In genomic region chr9:97367729-97368128, GRCh38 we compare ENCODE assay signal across 1 cellular context.
TF ChIP-seq lines count a peak whose summit lies in the region.

No MANE protein-coding gene starts in this region.

TF ChIP-seq in GM12878, 131 proteins besides CTCF, POLR2A, EP300 and RAD21 (continued from another document):
- TF ChIP-seq REST (IDR thresholded peaks at IDR 0.05; ENCODE audit: low read depth, low read length) (no peak), ZNF207 (IDR thresholded peaks at IDR 0.05; ENCODE audit: borderline replicate concordance) (no peak), SKIL (IDR thresholded peaks at IDR 0.05; ENCODE audit: low read depth, poor library complexity, severe bottlenecking) (peak; percentile 52), IRF4 (IDR thresholded peaks at IDR 0.05; ENCODE audit: low read depth, low read length) (peak; percentile 88), MEF2B (IDR thresholded peaks at IDR 0.05; ENCODE audit: partially characterized antibody, poor library complexity, severe bottlenecking) (peak; percentile 83), CREM (IDR thresholded peaks at IDR 0.05; ENCODE audit: low read depth) (peak; percentile 40; the same call in 1 of the 2 replicates), PBX3 (IDR thresholded peaks at IDR 0.05; ENCODE audit: insufficient replicate concordance, low read depth, low read length) (no peak), BHLHE40 (IDR thresholded peaks at IDR 0.05; ENCODE audit: borderline replicate concordance in 1 of 2, low read depth in 2 of 2, low read length in 1 of 2) (peak in 1 of 2 experiments; percentile 32; a peak in 1 of 4 replicates), ATF2 (IDR thresholded peaks at IDR 0.05; ENCODE audit: low read length) (peak; percentile 76), KAT2A (conservative IDR thresholded peaks at IDR 0.05; ENCODE audit: control insufficient read depth, low read depth, low read length) (no peak), MEF2A (IDR thresholded peaks at IDR 0.05; ENCODE audit: insufficient read depth, low read depth, low read length) (0 out of 2 replicates have a peak, but pooled peaks have one; percentile 26), USF1 (IDR thresholded peaks at IDR 0.05; ENCODE audit: borderline replicate concordance, extremely low read length, insufficient read depth, low read depth, low read length) (no peak), PAX5 (IDR thresholded peaks at IDR 0.05; ENCODE audit: borderline replicate concordance, low read depth, low read length) (peak; percentile 60; the same call in 1 of the 2 replicates), FOXM1 (IDR thresholded peaks at IDR 0.05; ENCODE audit: low read depth, low read length) (no peak; the same call in 1 of the 2 replicates), E2F8 (IDR thresholded peaks at IDR 0.05; ENCODE audit: low read depth, partially characterized antibody) (no peak), BCL11A (IDR thresholded peaks at IDR 0.05; ENCODE audit: low read depth, low read length) (peak; percentile 86), RELB (IDR thresholded peaks at IDR 0.05; ENCODE audit: low read depth) (peak; percentile 53; the same call in 1 of the 2 replicates), IKZF2 (IDR thresholded peaks at IDR 0.05) (peak; percentile 94 to 95), JUNB (IDR thresholded peaks at IDR 0.05) (peak; percentile 92), DPF2 (IDR thresholded peaks at IDR 0.05) (peak; percentile 59; the same call in 1 of the 2 replicates), FOXK2 (IDR thresholded peaks at IDR 0.05) (no peak), ETV6 (conservative IDR thresholded peaks at IDR 0.05 in 1 of 2, IDR thresholded peaks at IDR 0.05 in 1 of 2; ENCODE audit: borderline replicate concordance in 1 of 2, low read depth in 1 of 2) (peak in 1 of 2 experiments; percentile 39; a peak in 1 of 4 replicates), BCL3 (IDR thresholded peaks at IDR 0.05; ENCODE audit: borderline replicate concordance, insufficient read depth, low read depth, low read length, poor library complexity, severe bottlenecking) (peak; percentile 31), HDAC6 (IDR thresholded peaks at IDR 0.05; ENCODE audit: unreplicated experiment) (no peak), EED (IDR thresholded peaks at IDR 0.05; ENCODE audit: low read depth) (peak; percentile 96), NFIC (IDR thresholded peaks at IDR 0.05; ENCODE audit: low read depth, low read length) (peak; percentile 68; the same call in 1 of the 2 replicates), RUNX3 (IDR thresholded peaks at IDR 0.05; ENCODE audit: low read length) (peak; percentile 93), TCF3 (IDR thresholded peaks at IDR 0.05; ENCODE audit: borderline replicate concordance, insufficient read depth, low read depth, low read length) (no peak), IKZF1 (conservative IDR thresholded peaks at IDR 0.05) (peak; percentile 94), ZNF217 (IDR thresholded peaks at IDR 0.05) (peak; percentile 38; the same call in 1 of the 2 replicates), STAT1 (conservative IDR thresholded peaks at IDR 0.05) (no peak), MTA2 (IDR thresholded peaks at IDR 0.05; ENCODE audit: low read depth) (peak; percentile 83), MTA3 (IDR thresholded peaks at IDR 0.05; ENCODE audit: borderline replicate concordance, low read length) (0 out of 2 replicates have a peak, but pooled peaks have one; percentile 61), CBFB (IDR thresholded peaks at IDR 0.05; ENCODE audit: low read depth) (peak; percentile 57; the same call in 1 of the 2 replicates), BMI1 (IDR thresholded peaks at IDR 0.05; ENCODE audit: borderline replicate concordance) (no peak; the same call in 1 of the 2 replicates)
